In the genomic region with DNA sequence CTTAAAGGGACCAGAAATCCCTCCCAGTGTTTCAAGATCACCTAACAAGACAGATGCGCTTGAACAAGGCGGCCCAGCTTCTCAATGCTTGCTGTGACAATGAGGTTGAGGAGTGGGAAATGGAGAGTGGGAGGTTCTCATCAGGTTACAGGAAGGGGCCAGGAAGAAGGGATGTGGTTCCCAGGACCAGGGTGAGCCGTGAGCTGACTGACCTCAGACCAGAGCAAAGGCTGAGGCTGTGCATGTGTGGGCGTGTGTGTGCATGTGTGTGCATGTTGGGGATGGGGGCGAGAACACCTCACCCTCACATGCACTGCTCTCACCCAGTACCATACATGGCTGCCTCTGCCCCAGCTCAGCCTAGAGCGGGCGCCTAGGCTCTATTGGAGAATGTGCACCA, we compare ENCODE assay signal across 20 cellular contexts.
DNase-seq lines count a peak whose midpoint lies in the region; ATAC-seq and TF ChIP-seq lines count a peak whose summit lies in the region.
"Had no signal": no experiment of that assay in that cellular context is flagged by ENCODE, and none has a peak within 500 bp of the region (broad histone marks: within the 10 kb centered on the region; RNA-seq: fewer than 3 reads in every experiment).

No MANE protein-coding gene starts in this region.

- H3K4me3 ChIP-seq in GM12865 (ENCODE audit: low read depth, low read length) (no peak overlapping the region), spleen (no peak overlapping the region)
- H3K4me3 ChIP-seq: GM23338 had no signal

- no peak overlapping the region for H3K4me3 Mint-ChIP-seq in stimulated activated naive B cell treated with anti-CD40 and anti-IgM and Interleukin-4, amounts not matched to agents 10 μg/mL and 1 μg/mL and 100 μg/mL, for 72 hours
- H3K4me3 Mint-ChIP-seq: CD8-positive, alpha-beta T cell; GM23338 had no signal

- no peaks in the 10 kb centered on the region for H3K4me1 Mint-ChIP-seq in stimulated activated naive B cell treated with anti-CD40 and anti-IgM and Interleukin-4, amounts not matched to agents 10 μg/mL and 1 μg/mL and 100 μg/mL, for 72 hours
- H3K4me1 Mint-ChIP-seq: GM23338 had no signal

- H3K27ac Mint-ChIP-seq in stimulated activated naive B cell treated with anti-CD40 and anti-IgM and Interleukin-4, amounts not matched to agents 10 μg/mL and 1 μg/mL and 100 μg/mL, for 72 hours, result no peak overlapping the region
- H3K27ac Mint-ChIP-seq: CD8-positive, alpha-beta T cell; GM23338 had no signal

- WGBS in spleen, 5 donors, result 81 to 90% (median 84%) methylated on average over 7 of the region's 7 CpGs

- no peak for ATAC-seq in stimulated activated naive B cell treated with anti-CD40 and anti-IgM and Interleukin-4, amounts not matched to agents 10 μg/mL and 1 μg/mL and 100 μg/mL, for 72 hours (replicated peaks)
- ATAC-seq in HG03442 (IDR thresholded peaks at IDR 0.05; ENCODE audit: unreplicated experiment), result no peak
- ATAC-seq: CD8-positive, alpha-beta T cell; GM23338; Panc1; SK-N-SH treated with all-trans-retinoic acid at 6 μM for 48 hours had no signal

- no peaks in the 10 kb centered on the region for H3K9me3 Mint-ChIP-seq in stimulated activated naive B cell treated with anti-CD40 and anti-IgM and Interleukin-4, amounts not matched to agents 10 μg/mL and 1 μg/mL and 100 μg/mL, for 72 hours
- H3K9me3 Mint-ChIP-seq: CD8-positive, alpha-beta T cell; GM23338 had no signal

- H3K27me3 ChIP-seq in spleen (replicated peaks in 1 of 7), result no peaks in the 10 kb centered on the region

- DNase-seq in GM12865 (ENCODE audit: low read depth), result peak; percentile 48
- peak; percentile 32 for DNase-seq in GM20000 (ENCODE audit: low spot score)
- DNase-seq in left kidney (ENCODE audit: low read depth, low spot score), result peak; percentile 80
- peak; percentile 42 for DNase-seq in spleen
- no peak for DNase-seq in central memory CD4-positive, alpha-beta T cell
- no peak for DNase-seq in stimulated activated naive B cell treated with anti-CD40 and anti-IgM and Interleukin-4, amounts not matched to agents 10 μg/mL and 1 μg/mL and 100 μg/mL, for 72 hours
- DNase-seq: CD8-positive, alpha-beta T cell; DND-41; HCEC 1CT; IMR-90; MV-4-11; NCI-H1694; NCI-H2081; NCI-H2171; NCI-H524 treated with DMSO at 0.1 percent for 48 hours; NCI-H82 had no signal

- TF ChIP-seq POLR2A in spleen (IDR thresholded peaks at IDR 0.05), result no peak

- peaks cover 5 to 26% of the 10 kb centered on the region in 2 donors for H3K27me3 Mint-ChIP-seq in stimulated activated naive B cell treated with anti-CD40 and anti-IgM and Interleukin-4, amounts not matched to agents 10 μg/mL and 1 μg/mL and 100 μg/mL, for 72 hours

- H3K9me3 ChIP-seq in spleen, result no peaks in the 10 kb centered on the region

- intact Hi-C loops in spleen (cut with DNase I; ENCODE audit: low total_unique reads), result no loop called here

- H3K36me3 Mint-ChIP-seq in stimulated activated naive B cell treated with anti-CD40 and anti-IgM and Interleukin-4, amounts not matched to agents 10 μg/mL and 1 μg/mL and 100 μg/mL, for 72 hours, result no peaks in the 10 kb centered on the region
- H3K36me3 Mint-ChIP-seq: CD8-positive, alpha-beta T cell had no signal

- no peak overlapping the region for H3K27ac ChIP-seq in spleen

- no peaks in the 10 kb centered on the region for H3K36me3 ChIP-seq in spleen

- H3K4me1 ChIP-seq in spleen, result no peaks in the 10 kb centered on the region

- no peak for TF ChIP-seq CTCF in GM12865 (IDR thresholded peaks at IDR 0.05; ENCODE audit: insufficient read depth, low read depth, low read length, missing control alignments)
- TF ChIP-seq CTCF in GM20000 (IDR thresholded peaks at IDR 0.05; ENCODE audit: extremely low read depth, missing control alignments), result no peak
- no peak for TF ChIP-seq CTCF in spleen (IDR thresholded peaks at IDR 0.05 in 8 of 11, conservative IDR thresholded peaks at IDR 0.05 in 3 of 11)

Comparison
In these comparisons a context has a peak if more than half of its experiments do, and no peak if none do; other contexts are left out.
1. DNase-seq: peak in GM12865 (single experiment), GM20000 (single experiment), left kidney (single experiment) and spleen (single experiment); none in central memory CD4-positive, alpha-beta T cell (single experiment) and stimulated activated naive B cell treated with anti-CD40 and anti-IgM and Interleukin-4, amounts not matched to agents 10 μg/mL and 1 μg/mL and 100 μg/mL, for 72 hours (single experiment).